In genomic region chr2:218367415-218368149, GRCh38 we compare ENCODE assay signal across 8 cellular contexts. TPM values are rescaled to one million over a fixed set of nuclear protein-coding genes. Genes with fewer than 3 reads are reported as not detected.
A peak's percentile ranks its signal among the peaks of the same experiment; 100 is the strongest.
DNase-seq lines count a peak whose midpoint lies in the region; ATAC-seq, FAIRE-seq and TF ChIP-seq lines count a peak whose summit lies in the region.

No MANE protein-coding gene starts in this region.

- CTCF ChIA-PET in K562 (lab: Yijun Ruan, JAX; ENCODE audit: low intra/inter-chr PET ratio) (no interaction called here), HEK293T (lab: Yijun Ruan, JAX) (no interaction called here)

- TF ChIP-seq CTCF in AG10803 (conservative IDR thresholded peaks at IDR 0.05; ENCODE audit: low read length), result no peak
- peak in 2 of 3 experiments; percentile 16 to 28; a peak in 2 of 6 replicates for TF ChIP-seq CTCF in K562 (IDR thresholded peaks at IDR 0.05 in 2 of 3, conservative IDR thresholded peaks at IDR 0.05 in 1 of 3; ENCODE audit: insufficient read depth in 2 of 3, low read depth in 1 of 3, low read length in 3 of 3)

- TSS peak; percentile 92 for BruUV-seq in K562 (replicated peaks; lab: Mats Ljungman, UMichigan)

- intact Hi-C loops in K562 (cut with micrococcal nuclease), result loop anchor here (2.0 kb wide), 1 partner anchor 29 kb away; no protein-coding TSS in a partner anchor

- H4K20me1 ChIP-seq in K562 (replicated peaks; ENCODE audit: control insufficient read depth, insufficient read depth, low read length), result no peaks in the 10 kb centered on the region

- H3K9me1 ChIP-seq in K562 (ENCODE audit: control insufficient read depth, insufficient read depth, low read length), result no peaks in the 10 kb centered on the region

- 2% methylated on average over 31 of the region's 60 CpGs for WGBS in K562 (ENCODE audit: insufficient coverage, low coverage, missing lambda C conversion rate)

- POLR2A ChIA-PET in K562 (lab: Yijun Ruan, JAX) (interaction anchor here (0.6 to 1.2 kb wide), 3 partner anchors 10 to 66 kb away, joined by 3 to 9 read pairs (median 4); no protein-coding TSS in a partner anchor), HEK293T (lab: Yijun Ruan, JAX) (no interaction called here)

- H3K27ac ChIP-seq in K562 (ENCODE audit: extremely low read depth, low read depth, low read length), result peak overlapping the region; percentile 89

- H3K9me3 ChIP-seq in K562 (replicated peaks; ENCODE audit: control insufficient read depth, insufficient read depth, low read depth, low read length), result no peaks in the 10 kb centered on the region

- ATAC-seq in GM19328 (IDR thresholded peaks at IDR 0.05; ENCODE audit: unreplicated experiment) (peak; percentile 93), HG03520 (IDR thresholded peaks at IDR 0.05; ENCODE audit: unreplicated experiment) (peak; percentile 93), K562 (peak; percentile 99)

- H3K4me3 ChIP-seq in AG10803 (ENCODE audit: low read length), result peak overlapping the region; percentile 58
- peak overlapping the region; percentile 56 for H3K4me3 ChIP-seq in K562

- peak overlapping the region; percentile 93 for H3K4me2 ChIP-seq in K562 (ENCODE audit: insufficient read depth, low read length)

- peak; percentile 83 for FAIRE-seq in K562 (lab: Jason Lieb, UNC)

- DNase-seq in AG10803 (ENCODE audit: low read depth) (peak; percentile 56), UCSD-AML1 (lab: John Stamatoyannopoulos, UW; ENCODE audit: unreplicated experiment) (peak; percentile 95), K562 (ENCODE audit: extremely low read depth in 1 of 4, low spot score in 3 of 4) (peak; percentile 90 to 92 (median 92)), iPS-NIHi7 (ENCODE audit: extremely low spot score) (peak; percentile 95), HEK293T (ENCODE audit: extremely low spot score) (no peak)
- peak; percentile 67 for DNase-seq in stimulated activated CD4-positive, alpha-beta T cell treated with anti-CD3 and anti-CD28 coated beads, Interleukin-12 subunit alpha, Interleukin-12 subunit beta, amount 100 ng/mL, for 4 hours

- in situ Hi-C loops in K562 (cut with MboI), result no loop called here

- H3K79me2 ChIP-seq in K562 (ENCODE audit: control insufficient read depth, insufficient read depth, low read length), result peaks cover 6% of the 10 kb centered on the region; the same call in 2 of the 3 replicates

- peak overlapping the region; percentile 94 to 95 for H3K9ac ChIP-seq in K562 (ENCODE audit: insufficient read depth in 1 of 2, low read depth in 2 of 2, low read length in 2 of 2)

- H3K36me3 ChIP-seq in K562 (ENCODE audit: control insufficient read depth, insufficient read depth, low read length), result no peaks in the 10 kb centered on the region

- H2AFZ ChIP-seq in K562 (ENCODE audit: low read depth, low read length), result peak overlapping the region; percentile 91

- 0 out of 4 replicates have a peak, but pooled peaks of 1 of the 2 experiments have one; percentile 7 for TF ChIP-seq RAD21 in K562 (CRISPR knock-in tag; conservative IDR thresholded peaks at IDR 0.05 in 1 of 2, IDR thresholded peaks at IDR 0.05 in 1 of 2)

- TF ChIP-seq POLR2A in K562 (conservative IDR thresholded peaks at IDR 0.05), result peak; percentile 94

- TF ChIP-seq EP300 in K562 (IDR thresholded peaks at IDR 0.05; ENCODE audit: low read length), result 0 out of 2 replicates have a peak, but pooled peaks have one; percentile 10

- peaks cover 6 to 25% of the 10 kb centered on the region in 2 experiments; a peak in 4 of 5 replicates for H3K4me1 ChIP-seq in K562 (replicated peaks in 1 of 2; ENCODE audit: control insufficient read depth in 2 of 2, insufficient read depth in 2 of 2, low read length in 2 of 2)

- H3K27me3 ChIP-seq in K562 (ENCODE audit: control insufficient read depth in 2 of 2, insufficient read depth in 2 of 2, low read length in 2 of 2), result no peaks in the 10 kb centered on the region

TF ChIP-seq in HEK293T, 16 proteins besides CTCF, POLR2A, EP300 and RAD21:
- no peak for TF ChIP-seq TARDBP (IDR thresholded peaks at IDR 0.05)

RNA-seq across cellular contexts. Expression of gene CATIP, which starts 10.9 kb away (rescaled TPM):
- not detected in 2 replicates for total RNA-seq in K562 (2011; cell fraction: chromatin; rRNA removed; ENCODE audit: low replicate concordance)
- not detected in 2 replicates for total RNA-seq in K562 (2011; cell fraction: nucleolus; rRNA removed)
- 1.2 TPM in 1 of 2 replicates, not detected in the other for total RNA-seq in K562 (2011; cell fraction: nucleoplasm; rRNA removed)
- not detected in 2 replicates for total RNA-seq in K562 (2014; rRNA removed)
- not detected in 2 replicates for total RNA-seq in K562 (2014; rRNA removed; fragmentation: Illumina TruSeq; extraction: Trizol)
- total RNA-seq in K562 (2015; rRNA removed; fragmentation: Illumina TruSeq; extraction: Trizol), result not detected in 2 replicates
- not detected in 2 replicates for total RNA-seq in K562 (2021)
- not detected in 2 replicates for polyA plus RNA-seq in K562 (2011; rRNA removed)
- polyA plus RNA-seq in K562 (2011; cell fraction: cytosol; rRNA removed), result not detected in 2 replicates
- 0.17 TPM in 1 of 2 replicates, not detected in the other for polyA plus RNA-seq in K562 (2011; cell fraction: nucleus; rRNA removed)
- polyA plus RNA-seq in K562 (2012), result 0.18 and 0.37 TPM in 2 replicates
- polyA plus RNA-seq in K562 (2014; fragmentation: Illumina TruSeq; extraction: Trizol), result not detected in 2 replicates
- polyA plus RNA-seq in K562 (2014; fragmentation: Nextera tagmentation; extraction: Ambion mirVana), result under 1 TPM; 0.06 to 0.08 TPM
- 0.09 TPM in 1 of 2 replicates, not detected in the other for polyA plus RNA-seq in K562 (2014; rRNA removed)
- not detected in 2 replicates for polyA minus RNA-seq in K562 (2011; rRNA and poly(A)+ RNA removed)
- polyA minus RNA-seq in K562 (2011; cell fraction: cytosol; rRNA and poly(A)+ RNA removed), result not detected in 2 replicates
- polyA minus RNA-seq in K562 (2011; cell fraction: nucleus; rRNA and poly(A)+ RNA removed), result not detected in 2 replicates

RNA-seq across cellular contexts. Expression of gene SLC11A1, which starts 14.5 kb away (rescaled TPM):
- total RNA-seq in K562 (2011; cell fraction: chromatin; rRNA removed; ENCODE audit: low replicate concordance), result 1.4 and 5.9 TPM in 2 replicates
- total RNA-seq in K562 (2011; cell fraction: nucleolus; rRNA removed), result 4.3 and 4.5 TPM in 2 replicates
- total RNA-seq in K562 (2011; cell fraction: nucleoplasm; rRNA removed), result 3.5 and 4.8 TPM in 2 replicates
- total RNA-seq in K562 (2014; rRNA removed) (0.98 and 1.0 TPM in 2 replicates), K562 (2014; rRNA removed; fragmentation: Illumina TruSeq; extraction: Trizol) (0.32 and 0.65 TPM in 2 replicates), K562 (2015; rRNA removed; fragmentation: Illumina TruSeq; extraction: Trizol) (0.83 and 1.1 TPM in 2 replicates), K562 (2021) (1.2 and 1.6 TPM in 2 replicates)
- polyA plus RNA-seq in K562 (2011; rRNA removed) (0.54 and 0.64 TPM in 2 replicates), K562 (2014; fragmentation: Illumina TruSeq; extraction: Trizol) (0.40 and 0.43 TPM in 2 replicates), K562 (2014; fragmentation: Nextera tagmentation; extraction: Ambion mirVana) (under 1 TPM; 0.35 to 0.51 TPM), K562 (2014; rRNA removed) (0.69 and 0.99 TPM in 2 replicates)
- polyA plus RNA-seq in K562 (2011; cell fraction: cytosol; rRNA removed), result 0.53 and 1.2 TPM in 2 replicates
- polyA plus RNA-seq in K562 (2011; cell fraction: nucleus; rRNA removed), result 1.8 and 2.6 TPM in 2 replicates
- 1.7 and 2.7 TPM in 2 replicates for polyA plus RNA-seq in K562 (2012)
- polyA minus RNA-seq in K562 (2011; rRNA and poly(A)+ RNA removed), result 1.3 TPM in 2 replicates
- 0.95 and 1.2 TPM in 2 replicates for polyA minus RNA-seq in K562 (2011; cell fraction: cytosol; rRNA and poly(A)+ RNA removed)
- polyA minus RNA-seq in K562 (2011; cell fraction: nucleus; rRNA and poly(A)+ RNA removed), result 6.3 and 7.7 TPM in 2 replicates

RNA-seq across cellular contexts. Expression of gene CTDSP1, which starts 32.1 kb away (rescaled TPM):
- 51.1 and 151 TPM in 2 replicates for total RNA-seq in K562 (2011; cell fraction: chromatin; rRNA removed; ENCODE audit: low replicate concordance)
- 120 and 129 TPM in 2 replicates for total RNA-seq in K562 (2011; cell fraction: nucleolus; rRNA removed)
- total RNA-seq in K562 (2011; cell fraction: nucleoplasm; rRNA removed), result 71.7 and 74.3 TPM in 2 replicates
- total RNA-seq in K562 (2014; rRNA removed), result 50.8 and 65.8 TPM in 2 replicates
- 13.6 and 21.0 TPM in 2 replicates for total RNA-seq in K562 (2014; rRNA removed; fragmentation: Illumina TruSeq; extraction: Trizol)
- total RNA-seq in K562 (2015; rRNA removed; fragmentation: Illumina TruSeq; extraction: Trizol), result 45.8 and 45.9 TPM in 2 replicates
- total RNA-seq in K562 (2021), result 67.9 and 74.8 TPM in 2 replicates
- 51.1 and 61.8 TPM in 2 replicates for polyA plus RNA-seq in K562 (2011; rRNA removed)
- polyA plus RNA-seq in K562 (2011; cell fraction: cytosol; rRNA removed), result 63.2 and 111 TPM in 2 replicates
- 140 and 333 TPM in 2 replicates for polyA plus RNA-seq in K562 (2011; cell fraction: nucleus; rRNA removed)
- polyA plus RNA-seq in K562 (2012), result 57.2 and 78.1 TPM in 2 replicates
- polyA plus RNA-seq in K562 (2014; fragmentation: Illumina TruSeq; extraction: Trizol), result 44.8 and 59.8 TPM in 2 replicates
- polyA plus RNA-seq in K562 (2014; fragmentation: Nextera tagmentation; extraction: Ambion mirVana), result 1 to 10 TPM; 2.4 to 3.4 TPM
- 71.5 and 72.9 TPM in 2 replicates for polyA plus RNA-seq in K562 (2014; rRNA removed)
- polyA minus RNA-seq in K562 (2011; rRNA and poly(A)+ RNA removed), result 22.3 and 32.5 TPM in 2 replicates
- polyA minus RNA-seq in K562 (2011; cell fraction: cytosol; rRNA and poly(A)+ RNA removed), result 34.5 and 39.1 TPM in 2 replicates
- polyA minus RNA-seq in K562 (2011; cell fraction: nucleus; rRNA and poly(A)+ RNA removed), result 70.4 and 70.7 TPM in 2 replicates

RNA-seq across cellular contexts. Expression of gene VIL1, which starts 51.3 kb away (rescaled TPM):
- total RNA-seq in K562 (2011; cell fraction: chromatin; rRNA removed; ENCODE audit: low replicate concordance), result 1.4 and 2.1 TPM in 2 replicates
- 0.79 and 1.2 TPM in 2 replicates for total RNA-seq in K562 (2011; cell fraction: nucleolus; rRNA removed)
- total RNA-seq in K562 (2011; cell fraction: nucleoplasm; rRNA removed), result 0.44 and 1.4 TPM in 2 replicates
- 1.7 and 2.6 TPM in 2 replicates for total RNA-seq in K562 (2014; rRNA removed)
- total RNA-seq in K562 (2014; rRNA removed; fragmentation: Illumina TruSeq; extraction: Trizol), result 1.1 and 1.2 TPM in 2 replicates
- total RNA-seq in K562 (2015; rRNA removed; fragmentation: Illumina TruSeq; extraction: Trizol), result 0.51 and 0.75 TPM in 2 replicates
- total RNA-seq in K562 (2021), result 2.4 and 2.7 TPM in 2 replicates
- 0.46 and 0.63 TPM in 2 replicates for polyA plus RNA-seq in K562 (2011; rRNA removed)
- 0.35 and 1.5 TPM in 2 replicates for polyA plus RNA-seq in K562 (2011; cell fraction: cytosol; rRNA removed)
- polyA plus RNA-seq in K562 (2011; cell fraction: nucleus; rRNA removed), result 0.84 and 2.7 TPM in 2 replicates
- polyA plus RNA-seq in K562 (2012), result 0.54 and 0.72 TPM in 2 replicates
- polyA plus RNA-seq in K562 (2014; fragmentation: Illumina TruSeq; extraction: Trizol), result 1.2 and 2.0 TPM in 2 replicates
- polyA plus RNA-seq in K562 (2014; fragmentation: Nextera tagmentation; extraction: Ambion mirVana), result under 1 TPM; 0.62 to 0.73 TPM
- polyA plus RNA-seq in K562 (2014; rRNA removed), result 1.9 and 3.7 TPM in 2 replicates
- 0.60 and 1.7 TPM in 2 replicates for polyA minus RNA-seq in K562 (2011; rRNA and poly(A)+ RNA removed)
- 0.57 and 1.2 TPM in 2 replicates for polyA minus RNA-seq in K562 (2011; cell fraction: cytosol; rRNA and poly(A)+ RNA removed)
- 0.27 and 0.33 TPM in 2 replicates for polyA minus RNA-seq in K562 (2011; cell fraction: nucleus; rRNA and poly(A)+ RNA removed)
